In genomic region chr15:74957301-74958035, GRCh38 we compare ENCODE assay signal across 8 cellular contexts. TPM values are rescaled to one million over a fixed set of nuclear protein-coding genes. Genes with fewer than 3 reads are reported as not detected.
DNase-seq lines count a peak whose midpoint lies in the region; ATAC-seq and TF ChIP-seq lines count a peak whose summit lies in the region.

No MANE protein-coding gene starts in this region.

- peak overlapping the region; percentile 78 for H3K9ac ChIP-seq in ES-I3 (ENCODE audit: low read depth, low read length)
- peak overlapping the region; percentile 73 for H3K9ac ChIP-seq in mucosa of stomach (ENCODE audit: low read length)

- intact Hi-C loops in dorsolateral prefrontal cortex (cut with DNase I) = loop anchor here (1.0 to 10.0 kb wide), 6 partner anchors 35 to 583 kb away; partner anchors contain the start of genes ARID3B (in 1 of the 2), C15orf39 (in 1 of the 2), PPCDC (in 1 of the 2) and SCAMP5 (in 1 of the 2)

- H3K4me3 ChIP-seq in dorsolateral prefrontal cortex (peak overlapping the region; percentile 49 to 81 (median 67)), mucosa of stomach (ENCODE audit: low read length) (peak overlapping the region; percentile 35)

- H3K27me3 ChIP-seq in dorsolateral prefrontal cortex = peaks cover 0 to 20% (median 3%) of the 10 kb centered on the region in 45 donors
- peaks cover 20% of the 10 kb centered on the region for H3K27me3 ChIP-seq in mucosa of stomach (ENCODE audit: control insufficient read depth, insufficient read depth, low read length)

- peaks cover 6% of the 10 kb centered on the region; the same call in 1 of the 2 replicates for H3K4me1 ChIP-seq in ES-I3 (ENCODE audit: insufficient read depth, low read length)
- peaks cover 51% of the 10 kb centered on the region for H3K4me1 ChIP-seq in mucosa of stomach (ENCODE audit: control insufficient read depth, insufficient read depth, low read length)

- H3K36me3 ChIP-seq in ES-I3 (ENCODE audit: insufficient read depth, low read length) (no peaks in the 10 kb centered on the region), mucosa of stomach (ENCODE audit: control insufficient read depth, insufficient read depth, low read length) (no peaks in the 10 kb centered on the region)

- no peak for ATAC-seq in HG03095 (IDR thresholded peaks at IDR 0.05; ENCODE audit: unreplicated experiment)

- DNase-seq in NCI-H2227 (lab: John Stamatoyannopoulos, UW; ENCODE audit: unreplicated experiment) (peak; percentile 75), dorsolateral prefrontal cortex (peak in 1 of 10 donors; percentile 47), SHP77 (lab: John Stamatoyannopoulos, UW) (no peak), AG08395 (ENCODE audit: low spot score) (no peak), HPDE6-E6E7 (ENCODE audit: extremely low spot score) (no peak)

- no peak for TF ChIP-seq CTCF in dorsolateral prefrontal cortex (IDR thresholded peaks at IDR 0.05 in 54 of 56, conservative IDR thresholded peaks at IDR 0.05 in 2 of 56; ENCODE audit: low read depth in 1 of 56, partially characterized antibody in 56 of 56)

- peak overlapping the region in 46 of 59 donors; percentile 3 to 84 (median 66) for H3K27ac ChIP-seq in dorsolateral prefrontal cortex

- H3K9me3 ChIP-seq in ES-I3 (ENCODE audit: control insufficient read depth, insufficient read depth, low read length) (no peaks in the 10 kb centered on the region), mucosa of stomach (ENCODE audit: control insufficient read depth, low read length) (no peaks in the 10 kb centered on the region)

RNA-seq across cellular contexts. Expression of gene RPP25, which starts 0.9 kb away (rescaled TPM):
- 10 to 100 TPM in 37 of 120 experiments, 1 to 10 TPM in 83; 5.0 to 16.7 (median 8.5) TPM for total RNA-seq in dorsolateral prefrontal cortex

RNA-seq across cellular contexts. Expression of gene COX5A, which starts 19.6 kb away (rescaled TPM):
- total RNA-seq in dorsolateral prefrontal cortex = 100 to 1,000 TPM; 113 to 311 (median 236) TPM

RNA-seq across cellular contexts. Expression of gene SCAMP5, which starts 37.9 kb away (rescaled TPM):
- total RNA-seq in dorsolateral prefrontal cortex = 100 to 1,000 TPM; 158 to 432 (median 337) TPM

RNA-seq across cellular contexts. Expression of gene FAM219B, which starts 50.8 kb away (rescaled TPM):
- 100 to 1,000 TPM in 83 of 120 experiments, 10 to 100 TPM in 37; 76.8 to 142 (median 107) TPM for total RNA-seq in dorsolateral prefrontal cortex
